25 cellular contexts compared by ENCODE assay signal in genomic region chr4:804804-805203, GRCh38. TPM values are rescaled to one million over a fixed set of nuclear protein-coding genes. Genes with fewer than 3 reads are reported as not detected.
DNase-seq lines count a peak whose midpoint lies in the region; ATAC-seq, FAIRE-seq and TF ChIP-seq lines count a peak whose summit lies in the region.
"Had no signal": no experiment of that assay in that cellular context is flagged by ENCODE, and none has a peak within 500 bp of the region (broad histone marks: within the 10 kb centered on the region; RNA-seq: fewer than 3 reads in every experiment).

No MANE protein-coding gene starts in this region.

- no peak overlapping the region for H3K4me2 ChIP-seq in GM12878 (ENCODE audit: control insufficient read depth, insufficient read depth)
- H3K4me2 ChIP-seq: A549; BLaER1 treated with 17β-estradiol and CSF1 and Interleukin-3, amounts not matched to agents 10 nM and 100 nM had no signal

- DNase-seq in Caco-2 (peak; percentile 72 to 75), GM12878 (ENCODE audit: low read depth, low spot score) (no peak), head of caudate nucleus (peak in 26 of 42 donors; percentile 40 to 79 (median 66)), lower lobe of right lung (peak; percentile 44), esophagus muscularis mucosa (ENCODE audit: extremely low spot score) (no peak), urothelium cell line (ENCODE audit: low spot score) (no peak), NCI-H1694 (lab: John Stamatoyannopoulos, UW) (no peak)
- DNase-seq: AML-193; CD4-positive, alpha-beta T cell; GOT3; HCEC 1CT; NCI-H1048; NCI-H1417; NCI-H187; NCI-H2081 treated with DMSO at 0.1 percent for 48 hours; NCI-H2171 treated with DMSO at 0.1 percent for 48 hours; NCI-H524; NCI-H774; SJCRH30 had no signal

- no peaks in the 10 kb centered on the region for H3K79me2 ChIP-seq in GM12878 (ENCODE audit: control insufficient read depth, insufficient read depth, low read length)

- no TSS peak for BruUV-seq in Caco-2 (replicated peaks; lab: Mats Ljungman, UMichigan)
- no TSS peak for BruUV-seq in GM12878 (replicated peaks; lab: Mats Ljungman, UMichigan)

- TF ChIP-seq EP300 in GM12878 (IDR thresholded peaks at IDR 0.05; ENCODE audit: borderline replicate concordance in 1 of 2, control insufficient read depth in 1 of 2, low read depth in 2 of 2, low read length in 2 of 2) = no peak
- no peak for TF ChIP-seq EP300 in esophagus muscularis mucosa (IDR thresholded peaks at IDR 0.05)

- H3K27me3 ChIP-seq in Caco-2 (replicated peaks; ENCODE audit: control insufficient read depth, insufficient read depth, low read length) = no peaks in the 10 kb centered on the region
- H3K27me3 ChIP-seq in GM12878 (replicated peaks in 1 of 2; ENCODE audit: control insufficient read depth in 2 of 2, insufficient read depth in 2 of 2, low read length in 1 of 2) = no peaks in the 10 kb centered on the region
- H3K27me3 ChIP-seq in lower lobe of right lung (ENCODE audit: low read depth) = peaks cover 10% of the 10 kb centered on the region
- peaks cover 0 to 30% (median 3%) of the 10 kb centered on the region in 4 donors for H3K27me3 ChIP-seq in esophagus muscularis mucosa
- H3K27me3 ChIP-seq: BLaER1 treated with 17β-estradiol and CSF1 and Interleukin-3, amounts not matched to agents 10 nM and 100 nM; SJCRH30 had no signal

- H3K4me1 Mint-ChIP-seq in Caco-2 (ENCODE audit: low read depth, unreplicated experiment) = no peaks in the 10 kb centered on the region

- no peak overlapping the region for H2AFZ ChIP-seq in GM12878 (ENCODE audit: control insufficient read depth, low read depth, low read length)

- no peaks in the 10 kb centered on the region for H3K27me3 Mint-ChIP-seq in Caco-2 (ENCODE audit: insufficient read depth, unreplicated experiment)

- H3K4me1 ChIP-seq in Caco-2 (no peaks in the 10 kb centered on the region), GM12878 (ENCODE audit: control insufficient read depth, insufficient read depth, low read length) (no peaks in the 10 kb centered on the region), lower lobe of right lung (no peaks in the 10 kb centered on the region), esophagus muscularis mucosa (peaks cover 0 to 5% (median 1%) of the 10 kb centered on the region in 4 donors)
- H3K4me1 ChIP-seq: A549, SJCRH30 had no signal

- in situ Hi-C loops in GM12878 (cut with MboI) = no loop called here

- H4K20me1 ChIP-seq in GM12878 (ENCODE audit: control insufficient read depth, insufficient read depth) = no peaks in the 10 kb centered on the region
- H4K20me1 ChIP-seq: BLaER1 treated with 17β-estradiol and CSF1 and Interleukin-3, amounts not matched to agents 10 nM and 100 nM had no signal

- H3K36me3 ChIP-seq in Caco-2 (ENCODE audit: control insufficient read depth, insufficient read depth, low read length) = peaks cover 1% of the 10 kb centered on the region; the same call in 1 of the 2 replicates
- H3K36me3 ChIP-seq in GM12878 (ENCODE audit: control insufficient read depth in 2 of 2, insufficient read depth in 2 of 2, low read length in 1 of 2) = no peaks in the 10 kb centered on the region
- H3K36me3 ChIP-seq in lower lobe of right lung = no peaks in the 10 kb centered on the region
- no peaks in the 10 kb centered on the region for H3K36me3 ChIP-seq in esophagus muscularis mucosa
- H3K36me3 ChIP-seq: BLaER1 treated with 17β-estradiol and CSF1 and Interleukin-3, amounts not matched to agents 10 nM and 100 nM; SJCRH30 had no signal

- peak overlapping the region; percentile 91 for H3K27ac Mint-ChIP-seq in Caco-2 (ENCODE audit: unreplicated experiment)
- H3K27ac Mint-ChIP-seq: CD4-positive, alpha-beta T cell; IgD-negative memory B cell had no signal

- H3K4me3 ChIP-seq in Caco-2 (ENCODE audit: low read depth, low read length) = peak overlapping the region; percentile 72
- no peak overlapping the region for H3K4me3 ChIP-seq in GM12878
- no peak overlapping the region for H3K4me3 ChIP-seq in lower lobe of right lung
- no peak overlapping the region for H3K4me3 ChIP-seq in esophagus muscularis mucosa
- H3K4me3 ChIP-seq: A549; BLaER1 treated with 17β-estradiol and CSF1 and Interleukin-3, amounts not matched to agents 10 nM and 100 nM; SJCRH30 had no signal

- CTCF ChIA-PET in Caco-2 (lab: Charles Lee) (no interaction called here), GM12878 (lab: Yijun Ruan, JAX) (no interaction called here)

- H3K9ac ChIP-seq in GM12878 (ENCODE audit: control insufficient read depth, insufficient read depth, low read length) = no peak overlapping the region
- H3K9ac ChIP-seq: BLaER1 treated with 17β-estradiol and CSF1 and Interleukin-3, amounts not matched to agents 10 nM and 100 nM had no signal

- POLR2A ChIA-PET in Caco-2 (lab: Charles Lee) = no interaction called here
- POLR2A ChIA-PET in GM12878 (lab: Charles Lee) = no interaction called here

- 88% methylated on average over 33 of the region's 44 CpGs for WGBS in GM12878 (ENCODE audit: insufficient coverage, insufficient replicate concordance, low lambda C conversion rate, missing lambda C conversion rate)
- WGBS in esophagus muscularis mucosa = 83% methylated on average over 43 of the region's 44 CpGs

- RAD21 ChIA-PET in GM12878 (lab: Charles Lee; ENCODE audit: unreplicated experiment) = no interaction called here

- SMC1A ChIA-PET in GM12878 (lab: Charles Lee; ENCODE audit: uncharacterized antibody, unreplicated experiment) = no interaction called here

- no peaks in the 10 kb centered on the region for H3K9me3 Mint-ChIP-seq in Caco-2 (ENCODE audit: unreplicated experiment)
- H3K9me3 Mint-ChIP-seq: CD4-positive, alpha-beta T cell had no signal

- intact Hi-C loops in Caco-2 (cut with micrococcal nuclease; ENCODE audit: unreplicated experiment) (loop anchor here (1.0 kb wide), 1 partner anchor 23 kb away; no protein-coding TSS in a partner anchor), GM12878 (cut with micrococcal nuclease; ENCODE audit: unreplicated experiment) (no loop called here), head of caudate nucleus (cut with DNase I) (no loop called here), lower lobe of right lung (cut with DNase I) (no loop called here), esophagus muscularis mucosa (cut with DNase I) (no loop called here)

- TF ChIP-seq CTCF in Caco-2 (IDR thresholded peaks at IDR 0.05; ENCODE audit: insufficient read depth in 1 of 2, low read depth in 1 of 2, low read length in 1 of 2, severe bottlenecking in 1 of 2, unreplicated experiment in 1 of 2) (no peak), GM12878 (IDR thresholded peaks at IDR 0.05 in 2 of 3, conservative IDR thresholded peaks at IDR 0.05 in 1 of 3; ENCODE audit: control insufficient read depth in 2 of 3, extremely low read depth in 1 of 3, insufficient read depth in 1 of 3, low read depth in 3 of 3, low read length in 3 of 3) (no peak), lower lobe of right lung (IDR thresholded peaks at IDR 0.05) (no peak), esophagus muscularis mucosa (IDR thresholded peaks at IDR 0.05) (no peak)

- FAIRE-seq in GM12878 (lab: Jason Lieb, UNC) (no peak), urothelium cell line (lab: Jason Lieb, UNC) (no peak)
- FAIRE-seq: A549, G401.6, RCC 7860 had no signal

- H3K27ac ChIP-seq in GM12878 (ENCODE audit: control insufficient read depth, insufficient read depth) (no peak overlapping the region), lower lobe of right lung (no peak overlapping the region), esophagus muscularis mucosa (replicated peaks in 1 of 4) (no peak overlapping the region)
- H3K27ac ChIP-seq: A549; BLaER1 treated with 17β-estradiol and CSF1 and Interleukin-3, amounts not matched to agents 10 nM and 100 nM; SJCRH30 had no signal

- H3K9me3 ChIP-seq in Caco-2 (no peaks in the 10 kb centered on the region), GM12878 (replicated peaks; ENCODE audit: control insufficient read depth, insufficient read depth, low read length) (peaks cover 2% of the 10 kb centered on the region; the same call in 2 of the 3 replicates), lower lobe of right lung (no peaks in the 10 kb centered on the region), esophagus muscularis mucosa (no peaks in the 10 kb centered on the region)
- H3K9me3 ChIP-seq: A549 had no signal

- no peak for TF ChIP-seq RAD21 in GM12878 (IDR thresholded peaks at IDR 0.05; ENCODE audit: insufficient read depth, low read depth, low read length)

- H3K36me3 Mint-ChIP-seq in Caco-2 (ENCODE audit: insufficient read depth, unreplicated experiment) = peaks cover 13% of the 10 kb centered on the region

- TF ChIP-seq POLR2A in GM12878 (IDR thresholded peaks at IDR 0.05; ENCODE audit: low read depth, low read length) (no peak), esophagus muscularis mucosa (IDR thresholded peaks at IDR 0.05; ENCODE audit: low read depth) (no peak)

- ATAC-seq in GM12878 (no peak), lower lobe of right lung (no peak)
- ATAC-seq: A549, SK-N-SH treated with all-trans-retinoic acid at 6 μM for 48 hours had no signal

- H3K4me3 Mint-ChIP-seq in Caco-2 (ENCODE audit: unreplicated experiment) = peak overlapping the region; percentile 92
- H3K4me3 Mint-ChIP-seq: CD4-positive, alpha-beta T cell; IgD-negative memory B cell had no signal

TF ChIP-seq in GM12878, 131 proteins besides CTCF, POLR2A, EP300 and RAD21:
- TF ChIP-seq YY1 (IDR thresholded peaks at IDR 0.05; ENCODE audit: low read depth, low read length) (peak; percentile 82), CHD4 (IDR thresholded peaks at IDR 0.05) (no peak)
TF ChIP-seq in GM12878: peak in this region for 1.

RNA-seq across cellular contexts. Expression of gene CPLX1, which starts 21.1 kb away (rescaled TPM):
- total RNA-seq in Caco-2 (2022) (20.5 and 20.9 TPM in 2 replicates), GM12878 (2014; rRNA removed) (0.16 TPM in 1 of 2 replicates, not detected in the other), GM12878 (2014; rRNA removed; fragmentation: Illumina TruSeq; extraction: Trizol) (0.09 TPM in 1 of 2 replicates, not detected in the other), GM12878 (2021) (1.2 and 2.2 TPM in 2 replicates), lower lobe of right lung (3.9 TPM), esophagus muscularis mucosa (1 to 10 TPM; 1.1 to 1.6 (median 1.3) TPM)
- total RNA-seq in GM12878 (2013; cell fraction: nucleolus; rRNA removed) = 0.25 TPM in 1 of 2 replicates, not detected in the other
- polyA plus RNA-seq in GM12878 (2011; ENCODE audit: low read depth) = 0.10 TPM
- polyA plus RNA-seq in GM12878 (2011; rRNA removed) (not detected in 2 replicates), GM12878 (2014; fragmentation: Illumina TruSeq; extraction: Trizol) (0.04 TPM in 1 of 2 replicates, not detected in the other), GM12878 (2014; fragmentation: Nextera tagmentation; extraction: Ambion mirVana) (not detected), GM12878 (2014; rRNA removed) (0.28 and 0.57 TPM in 2 replicates), GM12878 (2016; fragmentation: Nextera tagmentation; extraction: Ambion mirVana) (under 1 TPM in 1 of 2 experiments, not detected in 1; 0.13 TPM)
- 0.06 TPM in 1 of 2 replicates, not detected in the other for polyA plus RNA-seq in GM12878 (2011; cell fraction: cytosol; rRNA removed)
- 0.12 and 0.46 TPM in 2 replicates for polyA plus RNA-seq in GM12878 (2011; cell fraction: nucleus; rRNA removed)
- 0.88 and 2.1 TPM in 2 replicates for polyA plus RNA-seq in GM12878 (2012)
- not detected in 2 replicates for polyA minus RNA-seq in GM12878 (2011; rRNA and poly(A)+ RNA removed)
- not detected in 2 replicates for polyA minus RNA-seq in GM12878 (2011; cell fraction: cytosol; rRNA and poly(A)+ RNA removed)
- not detected in 2 replicates for polyA minus RNA-seq in GM12878 (2011; cell fraction: nucleus; rRNA and poly(A)+ RNA removed)
- polyA plus RNA-seq: IgD-negative memory B cell had no signal

Comparison
In these comparisons a context has a peak if more than half of its experiments do, and no peak if none do; other contexts are left out.
1. DNase-seq: peak in Caco-2 (2 of 2), head of caudate nucleus (26 of 42) and lower lobe of right lung (single experiment); none in GM12878 (single experiment), esophagus muscularis mucosa (single experiment), urothelium cell line (single experiment) and NCI-H1694 (single experiment).